Comparison of ENCODE assay signal across 13 cellular contexts in genomic region chr4:79198886-79199591, GRCh38.
DNase-seq lines count a peak whose midpoint lies in the region.
"Had no signal": no experiment of that assay in that cellular context is flagged by ENCODE, and none has a peak within 500 bp of the region (broad histone marks: within the 10 kb centered on the region; RNA-seq: fewer than 3 reads in every experiment).

No MANE protein-coding gene starts in this region.

- no peak overlapping the region for H2AK5ac ChIP-seq in mesendoderm (ENCODE audit: low read length)

- H3K4me3 ChIP-seq in Jurkat, Clone E6-1 (ENCODE audit: low read length), result peak overlapping the region; percentile 9
- H3K4me3 ChIP-seq in SJCRH30, result peak overlapping the region; percentile 12; the same call in 1 of the 2 replicates
- H3K4me3 ChIP-seq in mesendoderm (ENCODE audit: low read length), result no peak overlapping the region
- H3K4me3 ChIP-seq in MG63, result no peak overlapping the region
- H3K4me3 ChIP-seq: right lobe of liver had no signal

- no peak overlapping the region for H2BK15ac ChIP-seq in mesendoderm (replicated peaks; ENCODE audit: low read depth)

- H2BK5ac ChIP-seq in mesendoderm (ENCODE audit: low read length), result no peak overlapping the region

- WGBS in mesendoderm (ENCODE audit: extremely low coverage, insufficient coverage, low lambda C conversion rate), result no CpG with 5 or more reads among the region's 5 CpGs

- no peak overlapping the region for H2BK120ac ChIP-seq in mesendoderm (ENCODE audit: low read depth, low read length)

- H4K5ac ChIP-seq in mesendoderm (ENCODE audit: low read length), result no peak overlapping the region

- no peaks in the 10 kb centered on the region for H3K79me1 ChIP-seq in mesendoderm (ENCODE audit: low read length)

- no peak overlapping the region for H3K4ac ChIP-seq in mesendoderm (ENCODE audit: low read depth, low read length)

- H3K9me3 ChIP-seq in SJCRH30 (replicated peaks) (peaks cover 4% of the 10 kb centered on the region), MG63 (no peaks in the 10 kb centered on the region)
- H3K9me3 ChIP-seq: right lobe of liver had no signal

- no peaks in the 10 kb centered on the region for H3K27me3 ChIP-seq in SJCRH30
- H3K27me3 ChIP-seq in mesendoderm (ENCODE audit: insufficient read depth, low read length, poor library complexity), result no peaks in the 10 kb centered on the region
- no peaks in the 10 kb centered on the region for H3K27me3 ChIP-seq in MG63
- H3K27me3 ChIP-seq: right lobe of liver had no signal

- no peak overlapping the region for H4K8ac ChIP-seq in mesendoderm (ENCODE audit: low read depth, low read length)

- DNase-seq in Jurkat, Clone E6-1 (ENCODE audit: low read depth, low spot score), result peak; percentile 96
- DNase-seq in NCI-H2081 (lab: John Stamatoyannopoulos, UW) (peak; percentile 60 to 88), SJCRH30 (peak; percentile 68 to 83), mesendoderm (peak; percentile 2), T-helper 1 cell (no peak), epidermal melanocyte (ENCODE audit: insufficient read length, low spot score) (no peak), MG63 (no peak)
- no peak for DNase-seq in stimulated activated CD4-positive, alpha-beta T cell treated with anti-CD3 and anti-CD28 coated beads, Interleukin-12 subunit alpha, Interleukin-12 subunit beta, amount 100 ng/mL, for 4 hours
- DNase-seq: central memory CD4-positive, alpha-beta T cell; head of caudate nucleus; right lobe of liver; RPMI8226; stimulated activated naive CD8-positive, alpha-beta T cell treated with anti-CD3 and anti-CD28 coated beads, Interleukin-15, amount 100 ng/mL, for 72 hours had no signal

- H3K4me1 ChIP-seq in SJCRH30 (peaks cover 34% of the 10 kb centered on the region), mesendoderm (ENCODE audit: control insufficient read depth, low read depth, low read length) (no peaks in the 10 kb centered on the region)
- H3K4me1 ChIP-seq: right lobe of liver had no signal

- H3K4me2 ChIP-seq in mesendoderm (ENCODE audit: low read length), result no peak overlapping the region

- H3K18ac ChIP-seq in mesendoderm (ENCODE audit: low read length), result no peak overlapping the region

- H3K27ac ChIP-seq in SJCRH30 (peak overlapping the region; percentile 43), mesendoderm (ENCODE audit: low read depth, low read length) (no peak overlapping the region)
- H3K27ac ChIP-seq: right lobe of liver had no signal

- no peak overlapping the region for H3K9ac ChIP-seq in mesendoderm (ENCODE audit: low read length)

- H3K36me3 ChIP-seq in SJCRH30 (no peaks in the 10 kb centered on the region), mesendoderm (ENCODE audit: control insufficient read depth, insufficient read depth, low read length) (no peaks in the 10 kb centered on the region), MG63 (no peaks in the 10 kb centered on the region)
- H3K36me3 ChIP-seq: right lobe of liver had no signal

- H3K56ac ChIP-seq in mesendoderm (ENCODE audit: low read length), result no peak overlapping the region

- H3K79me2 ChIP-seq in mesendoderm (ENCODE audit: control insufficient read depth, insufficient read depth, low read length), result no peaks in the 10 kb centered on the region

- no peak overlapping the region for H3K23ac ChIP-seq in mesendoderm (ENCODE audit: low read length)

Comparison
In these comparisons a context has a peak if more than half of its experiments do, and no peak if none do; other contexts are left out.
1. DNase-seq: peak in Jurkat, Clone E6-1 (single experiment), NCI-H2081 (2 of 2), SJCRH30 (2 of 2) and mesendoderm (single experiment); none in T-helper 1 cell (0 of 5), stimulated activated CD4-positive, alpha-beta T cell treated with anti-CD3 and anti-CD28 coated beads, Interleukin-12 subunit alpha, Interleukin-12 subunit beta, amount 100 ng/mL, for 4 hours (single experiment), epidermal melanocyte (single experiment) and MG63 (single experiment).
2. H3K4me3 ChIP-seq: peak in Jurkat, Clone E6-1 (single experiment) and SJCRH30 (single experiment); none in mesendoderm (single experiment) and MG63 (single experiment).